ENCODE assay signal across 8 cellular contexts in the genomic region with DNA sequence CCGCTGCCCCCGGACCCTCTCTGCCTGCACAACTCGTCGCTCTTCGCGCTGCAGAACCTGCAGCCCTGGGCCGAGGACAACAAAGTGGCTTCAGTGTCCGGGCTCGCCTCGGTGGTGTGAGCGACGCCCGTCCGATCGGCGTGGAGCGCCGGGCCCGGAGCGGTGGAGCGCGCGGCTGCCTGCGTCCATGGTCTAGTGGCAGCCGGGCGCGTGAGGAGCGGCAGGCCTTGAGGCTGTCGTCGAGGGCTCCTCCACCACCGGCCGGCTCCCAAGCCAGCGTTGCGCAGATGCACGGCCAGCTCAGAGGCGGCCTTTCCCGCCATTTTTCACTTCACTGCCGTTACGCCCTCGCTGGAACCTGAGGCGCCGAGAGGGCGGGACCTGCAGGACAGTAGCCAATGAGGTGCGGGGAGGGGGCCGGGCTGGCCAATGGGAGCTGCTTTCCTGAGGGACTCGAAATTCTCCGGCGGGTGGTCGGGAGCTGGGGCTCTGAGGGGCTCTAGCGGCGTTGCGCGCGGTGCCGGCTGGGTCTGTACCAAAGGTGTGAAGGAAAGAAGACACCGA. TPM values are rescaled to one million over a fixed set of nuclear protein-coding genes. Genes with fewer than 3 reads are reported as not detected.
A peak's percentile ranks its signal among the peaks of the same experiment; 100 is the strongest.
DNase-seq lines count a peak whose midpoint lies in the region; ATAC-seq, FAIRE-seq and TF ChIP-seq lines count a peak whose summit lies in the region.

No MANE protein-coding gene starts in this region.

- TF ChIP-seq POLR2A in GM12891 (IDR thresholded peaks at IDR 0.05; ENCODE audit: low read depth, low read length), result no peak

- peak overlapping the region; percentile 64 for H3K4me2 ChIP-seq in skeletal muscle satellite cell (ENCODE audit: low read length)

- DNase-seq in GM12891 (ENCODE audit: insufficient read length, low spot score) (peak; percentile 90), NCI-H82 treated with DMSO at 0.1 percent for 48 hours (lab: John Stamatoyannopoulos, UW; ENCODE audit: unreplicated experiment) (peak; percentile 23), hepatic stellate cell (ENCODE audit: low spot score) (peak; percentile 83), A172 (ENCODE audit: low spot score) (no peak), NCI-H1417 treated with DMSO at 0.1 percent for 48 hours (lab: John Stamatoyannopoulos, UW) (no peak)
- DNase-seq in activated naive CD4-positive, alpha-beta T cell treated with anti-CD3 and anti-CD28 coated beads, Interleukin-2, amount 50 U/mL, for 72 hours (ENCODE audit: low spot score in 2 of 2), result peak in 1 of 2 donors; percentile 76

- H3K36me3 Mint-ChIP-seq in activated naive CD4-positive, alpha-beta T cell treated with anti-CD3 and anti-CD28 coated beads, Interleukin-2, amount 50 U/mL, for 72 hours, result peaks cover 10 to 20% of the 10 kb centered on the region in 2 donors

- peak; percentile 78 for FAIRE-seq in GM12891 (lab: Jason Lieb, UNC)

- peaks cover 0 to 4% of the 10 kb centered on the region in 2 donors for H3K9me3 Mint-ChIP-seq in activated naive CD4-positive, alpha-beta T cell treated with anti-CD3 and anti-CD28 coated beads, Interleukin-2, amount 50 U/mL, for 72 hours

- no peaks in the 10 kb centered on the region for H3K36me3 ChIP-seq in skeletal muscle satellite cell (ENCODE audit: insufficient read depth, low read length)

- peaks cover 77% of the 10 kb centered on the region for H3K27me3 ChIP-seq in skeletal muscle satellite cell (ENCODE audit: control insufficient read depth, insufficient read depth, low read length)

- H3K27ac Mint-ChIP-seq in activated naive CD4-positive, alpha-beta T cell treated with anti-CD3 and anti-CD28 coated beads, Interleukin-2, amount 50 U/mL, for 72 hours, result peak overlapping the region in 1 of 2 donors; percentile 70

- peak; percentile 71 to 77 for ATAC-seq in activated naive CD4-positive, alpha-beta T cell treated with anti-CD3 and anti-CD28 coated beads, Interleukin-2, amount 50 U/mL, for 72 hours
- ATAC-seq in HG03039 (IDR thresholded peaks at IDR 0.05; ENCODE audit: unreplicated experiment), result no peak

- H3K9ac ChIP-seq in skeletal muscle satellite cell (ENCODE audit: low read depth, low read length), result no peak overlapping the region

- H3K4me1 ChIP-seq in skeletal muscle satellite cell (ENCODE audit: control insufficient read depth, insufficient read depth, low read length), result peaks cover 6% of the 10 kb centered on the region

- H3K4me3 ChIP-seq in skeletal muscle satellite cell (ENCODE audit: low read length), result peak overlapping the region; percentile 55

- peaks cover 5% of the 10 kb centered on the region for H3K9me3 ChIP-seq in skeletal muscle satellite cell (replicated peaks; ENCODE audit: low read length)

TF ChIP-seq in GM12891, 5 proteins besides CTCF, POLR2A, EP300 and RAD21:
- TF ChIP-seq SPI1 (IDR thresholded peaks at IDR 0.05; ENCODE audit: low read depth, low read length) (no peak), TAF1 (IDR thresholded peaks at IDR 0.05; ENCODE audit: low read depth, low read length) (no peak), PAX5 (IDR thresholded peaks at IDR 0.05; ENCODE audit: insufficient read depth, low read length, severe bottlenecking) (no peak), POU2F2 (IDR thresholded peaks at IDR 0.05; ENCODE audit: low read depth, low read length) (no peak), POLR2AphosphoS5 (IDR thresholded peaks at IDR 0.05; ENCODE audit: low read depth, low read length) (no peak)
TF ChIP-seq in GM12891: peak in this region for 0.

RNA-seq across cellular contexts. Expression of a gene that starts 1.9 kb away (rescaled TPM):
- 0.12 TPM for polyA plus RNA-seq in GM12891 (2012; ENCODE audit: low read depth, missing spikeins)
- total RNA-seq in activated naive CD4-positive, alpha-beta T cell treated with anti-CD3 and anti-CD28 coated beads, Interleukin-2, amount 50 U/mL, for 72 hours, result under 1 TPM; 0.19 to 0.25 TPM
- total RNA-seq in skeletal muscle satellite cell (2012; rRNA removed), result under 0.01 TPM in 1 of 2 replicates, not detected in the other
- 0.90 and 1.7 TPM in 2 replicates for total RNA-seq in A172 (2014; rRNA removed; shearing (Covaris generic))

RNA-seq across cellular contexts. Expression of a gene that starts 8.7 kb away (rescaled TPM):
- polyA plus RNA-seq in GM12891 (2012; ENCODE audit: low read depth, missing spikeins), result 17.0 TPM
- 10 to 100 TPM; 26.2 to 39.9 TPM for total RNA-seq in activated naive CD4-positive, alpha-beta T cell treated with anti-CD3 and anti-CD28 coated beads, Interleukin-2, amount 50 U/mL, for 72 hours
- total RNA-seq in skeletal muscle satellite cell (2012; rRNA removed), result 11.7 and 22.5 TPM in 2 replicates
- total RNA-seq in A172 (2014; rRNA removed; shearing (Covaris generic)), result 33.9 and 67.3 TPM in 2 replicates

RNA-seq across cellular contexts. Expression of a gene that starts 9.9 kb away (rescaled TPM):
- 1.2 TPM for polyA plus RNA-seq in GM12891 (2012; ENCODE audit: low read depth, missing spikeins)
- total RNA-seq in activated naive CD4-positive, alpha-beta T cell treated with anti-CD3 and anti-CD28 coated beads, Interleukin-2, amount 50 U/mL, for 72 hours, result 1 to 10 TPM in 1 of 2 donors, under 1 TPM in 1; 0.29 to 2.3 TPM
- total RNA-seq in skeletal muscle satellite cell (2012; rRNA removed), result under 0.01 and 0.51 TPM in 2 replicates
- total RNA-seq in A172 (2014; rRNA removed; shearing (Covaris generic)), result 0.17 TPM in 1 of 2 replicates, not detected in the other

RNA-seq across cellular contexts. Expression of a gene that starts 13.4 kb away (rescaled TPM):
- polyA plus RNA-seq in GM12891 (2012; ENCODE audit: low read depth, missing spikeins), result 96.8 TPM
- 10 to 100 TPM; 42.3 to 97.1 TPM for total RNA-seq in activated naive CD4-positive, alpha-beta T cell treated with anti-CD3 and anti-CD28 coated beads, Interleukin-2, amount 50 U/mL, for 72 hours
- total RNA-seq in skeletal muscle satellite cell (2012; rRNA removed), result 101 and 167 TPM in 2 replicates
- 150 and 194 TPM in 2 replicates for total RNA-seq in A172 (2014; rRNA removed; shearing (Covaris generic))

RNA-seq across cellular contexts. Expression of a gene that starts 13.6 kb away (rescaled TPM):
- polyA plus RNA-seq in GM12891 (2012; ENCODE audit: low read depth, missing spikeins), result 58.5 TPM
- total RNA-seq in activated naive CD4-positive, alpha-beta T cell treated with anti-CD3 and anti-CD28 coated beads, Interleukin-2, amount 50 U/mL, for 72 hours, result 10 to 100 TPM; 57.5 to 84.4 TPM
- 41.1 and 44.1 TPM in 2 replicates for total RNA-seq in skeletal muscle satellite cell (2012; rRNA removed)
- 58.0 and 70.3 TPM in 2 replicates for total RNA-seq in A172 (2014; rRNA removed; shearing (Covaris generic))

Comparison
In these comparisons a context has a peak if more than half of its experiments do, and no peak if none do; other contexts are left out.
1. DNase-seq: peak in GM12891 (single experiment), NCI-H82 treated with DMSO at 0.1 percent for 48 hours (single experiment) and hepatic stellate cell (single experiment); none in A172 (single experiment) and NCI-H1417 treated with DMSO at 0.1 percent for 48 hours (single experiment).